8 cellular contexts compared by ENCODE assay signal in the genomic region with DNA sequence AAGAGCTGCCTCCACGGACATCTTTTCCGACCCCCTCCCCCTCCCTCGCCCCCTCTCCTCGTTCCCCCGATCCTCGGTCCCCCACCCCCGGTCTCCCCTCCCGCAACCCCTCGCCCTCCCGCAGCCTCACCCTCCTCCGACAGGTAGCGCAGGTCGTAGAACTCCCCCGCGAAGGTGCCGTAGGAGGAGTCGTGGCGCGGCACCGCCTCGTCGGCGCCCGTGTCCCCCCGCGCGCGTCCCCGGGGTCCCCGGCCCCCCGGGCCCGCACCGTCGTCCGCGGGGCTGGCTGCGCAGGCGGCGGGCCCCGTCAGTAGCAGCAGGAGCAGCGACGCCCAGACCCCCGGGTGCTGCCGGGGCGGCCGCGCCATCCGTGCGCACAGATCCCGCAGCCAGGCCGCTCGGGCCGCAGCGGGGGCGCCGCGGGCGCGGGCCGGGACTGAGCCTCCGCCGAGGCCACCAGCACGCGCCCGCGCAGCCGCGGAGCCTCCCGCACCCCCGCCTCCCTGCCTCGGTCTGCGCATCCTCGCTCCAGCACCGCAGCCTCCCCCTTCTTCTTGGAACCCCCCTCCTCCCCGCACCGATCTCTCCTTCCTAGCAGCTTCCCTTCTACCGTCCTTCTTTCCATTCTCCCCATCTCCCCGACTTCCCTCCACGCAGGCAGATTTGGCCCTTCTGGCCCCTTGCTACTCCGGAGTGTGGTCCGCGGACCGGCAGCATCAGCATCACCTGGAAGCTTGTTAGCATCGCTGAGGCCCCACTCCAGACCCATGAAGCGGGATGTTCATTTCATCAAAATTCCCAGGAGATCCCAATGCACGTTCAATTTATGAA. TPM values are rescaled to one million over a fixed set of nuclear protein-coding genes. Genes with fewer than 3 reads are reported as not detected.
DNase-seq lines count a peak whose midpoint lies in the region; ATAC-seq and TF ChIP-seq lines count a peak whose summit lies in the region.
"Had no signal": no experiment of that assay in that cellular context is flagged by ENCODE, and none has a peak within 500 bp of the region (broad histone marks: within the 10 kb centered on the region; RNA-seq: fewer than 3 reads in every experiment).

A gene with protein sequence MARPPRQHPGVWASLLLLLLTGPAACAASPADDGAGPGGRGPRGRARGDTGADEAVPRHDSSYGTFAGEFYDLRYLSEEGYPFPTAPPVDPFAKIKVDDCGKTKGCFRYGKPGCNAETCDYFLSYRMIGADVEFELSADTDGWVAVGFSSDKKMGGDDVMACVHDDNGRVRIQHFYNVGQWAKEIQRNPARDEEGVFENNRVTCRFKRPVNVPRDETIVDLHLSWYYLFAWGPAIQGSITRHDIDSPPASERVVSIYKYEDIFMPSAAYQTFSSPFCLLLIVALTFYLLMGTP (minus strand): TSS at position 479 of the 831 bp plus-strand sequence. CDS start 111 bp downstream, at position 368.

- no peaks in the 10 kb centered on the region for H3K79me2 ChIP-seq in smooth muscle cell (ENCODE audit: low read depth)

- peak within 1 kb of the TSS; percentile 58 for H3K4me3 ChIP-seq in HUES6 (ENCODE audit: low read depth, low read length)
- peak within 1 kb of the TSS; percentile 48 for H3K4me3 ChIP-seq in iPS-18c (ENCODE audit: insufficient read depth, low read depth, low read length)
- H3K4me3 ChIP-seq in smooth muscle cell, result peak within 1 kb of the TSS; percentile 45

- H3K9ac ChIP-seq in HUES6 (ENCODE audit: low read length) (no peak within 1 kb of the TSS), smooth muscle cell (ENCODE audit: low read depth) (no peak within 1 kb of the TSS)

- no peak within 1 kb of the TSS for H3K27ac Mint-ChIP-seq in activated T-helper 17 cell treated with anti-CD3 and anti-CD28 coated beads, Interleukin-2, amount 50 U/mL, for 72 hours

- no peaks in the 10 kb centered on the region for H3F3A ChIP-seq in smooth muscle cell (ENCODE audit: low read depth)

- H3K27me3 ChIP-seq in HUES6 (ENCODE audit: control insufficient read depth, insufficient read depth, low read length) (peaks cover 47% of the 10 kb centered on the region), smooth muscle cell (ENCODE audit: low read depth) (peaks cover 42% of the 10 kb centered on the region)

- H3K27me3 Mint-ChIP-seq in activated T-helper 17 cell treated with anti-CD3 and anti-CD28 coated beads, Interleukin-2, amount 50 U/mL, for 72 hours, result peaks cover 52% of the 10 kb centered on the region

- 21% methylated on average over 17 of the region's 86 CpGs for WGBS in smooth muscle cell (ENCODE audit: low lambda C conversion rate)

- no peak for ATAC-seq in activated T-helper 17 cell treated with anti-CD3 and anti-CD28 coated beads, Interleukin-2, amount 50 U/mL, for 72 hours (replicated peaks)
- no peak for ATAC-seq in HG03460 (IDR thresholded peaks at IDR 0.05; ENCODE audit: unreplicated experiment)
- no peak for ATAC-seq in GM21529 (IDR thresholded peaks at IDR 0.05; ENCODE audit: unreplicated experiment)

- DNase-seq in smooth muscle cell (lab: John Stamatoyannopoulos, UW; ENCODE audit: unreplicated experiment) (no peak), foreskin melanocyte (no peak)

- no peak for TF ChIP-seq CTCF in smooth muscle cell (IDR thresholded peaks at IDR 0.05; ENCODE audit: borderline replicate concordance, insufficient read depth, poor library complexity, severe bottlenecking)

- H3K4me1 Mint-ChIP-seq in activated T-helper 17 cell treated with anti-CD3 and anti-CD28 coated beads, Interleukin-2, amount 50 U/mL, for 72 hours, result peaks cover 4% of the 10 kb centered on the region

- no peaks in the 10 kb centered on the region for H4K20me1 ChIP-seq in smooth muscle cell (ENCODE audit: low read depth)

- peak within 1 kb of the TSS; percentile 49 for H2AFZ ChIP-seq in smooth muscle cell (ENCODE audit: low read depth)

- peaks cover 9% of the 10 kb centered on the region for H3K4me1 ChIP-seq in HUES6 (ENCODE audit: control insufficient read depth, insufficient read depth, low read length)
- H3K4me1 ChIP-seq in smooth muscle cell (ENCODE audit: low read depth), result no peaks in the 10 kb centered on the region

- no peaks in the 10 kb centered on the region for H3K36me3 Mint-ChIP-seq in activated T-helper 17 cell treated with anti-CD3 and anti-CD28 coated beads, Interleukin-2, amount 50 U/mL, for 72 hours (ENCODE audit: low read depth)

- H3K4me3 Mint-ChIP-seq in activated T-helper 17 cell treated with anti-CD3 and anti-CD28 coated beads, Interleukin-2, amount 50 U/mL, for 72 hours, result peak within 1 kb of the TSS; percentile 35

- peaks cover 5% of the 10 kb centered on the region for H3K9me3 Mint-ChIP-seq in activated T-helper 17 cell treated with anti-CD3 and anti-CD28 coated beads, Interleukin-2, amount 50 U/mL, for 72 hours

- H3K36me3 ChIP-seq in HUES6 (ENCODE audit: control insufficient read depth, insufficient read depth, low read length) (no peaks in the 10 kb centered on the region), smooth muscle cell (ENCODE audit: low read depth) (no peaks in the 10 kb centered on the region)
- H3K36me3 ChIP-seq: neutrophil had no signal

- H3K4me2 ChIP-seq in smooth muscle cell, result peak within 1 kb of the TSS; percentile 82

- H3K9me3 ChIP-seq in HUES6 (ENCODE audit: control insufficient read depth, insufficient read depth, low read depth, low read length), result no peaks in the 10 kb centered on the region
- H3K9me3 ChIP-seq in iPS-18c (ENCODE audit: control insufficient read depth, insufficient read depth, low read length), result no peaks in the 10 kb centered on the region
- no peaks in the 10 kb centered on the region for H3K9me3 ChIP-seq in smooth muscle cell (replicated peaks; ENCODE audit: low read depth)
- H3K9me3 ChIP-seq: neutrophil had no signal

- no peak within 1 kb of the TSS for H3K27ac ChIP-seq in HUES6 (ENCODE audit: low read depth, low read length)
- no peak within 1 kb of the TSS for H3K27ac ChIP-seq in smooth muscle cell (ENCODE audit: low read depth)
- H3K27ac ChIP-seq: neutrophil had no signal

RNA-seq across cellular contexts. Expression of the gene that starts here (rescaled TPM):
- not detected for total RNA-seq in activated T-helper 17 cell treated with anti-CD3 and anti-CD28 coated beads, Interleukin-2, amount 50 U/mL, for 72 hours
- total RNA-seq in smooth muscle cell, result 0.09 and 0.36 TPM in 2 replicates
- 0.74 TPM in 1 of 2 replicates, not detected in the other for polyA plus RNA-seq in smooth muscle cell
